16 cellular contexts compared by ENCODE assay signal in the genomic region with DNA sequence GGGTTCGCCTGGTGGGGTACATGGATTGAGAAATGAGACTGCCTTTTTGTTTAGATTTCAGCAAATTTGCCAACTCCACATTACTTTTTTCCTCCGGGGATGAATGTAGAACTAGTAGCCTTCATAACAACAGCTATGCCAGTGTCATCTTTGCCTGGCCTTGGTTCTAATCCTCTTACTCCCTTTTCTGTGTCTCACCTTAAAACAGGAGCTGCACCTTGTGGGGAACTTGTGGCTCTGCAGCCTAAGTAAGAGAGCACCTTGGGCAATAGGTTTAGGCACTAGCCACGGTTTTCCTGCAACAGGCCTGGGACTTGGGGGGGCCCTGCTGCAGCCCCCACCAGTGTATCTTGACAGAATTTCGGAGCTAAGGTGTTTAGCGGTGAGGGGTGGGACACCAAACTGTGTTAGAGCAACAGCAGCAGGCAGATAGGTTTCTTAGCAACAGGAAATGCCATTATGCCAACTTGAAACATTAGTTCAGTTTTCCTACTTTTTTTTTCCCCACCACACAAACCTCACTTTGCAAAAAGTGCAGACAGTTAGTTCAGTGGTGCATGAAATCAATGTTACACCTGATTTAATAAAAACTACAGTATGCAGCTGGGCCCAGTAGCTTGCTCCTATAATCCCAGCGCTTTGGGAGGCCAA.
A peak's percentile ranks its signal among the peaks of the same experiment; 100 is the strongest.
DNase-seq lines count a peak whose midpoint lies in the region; ATAC-seq, FAIRE-seq and TF ChIP-seq lines count a peak whose summit lies in the region.
"Had no signal": no experiment of that assay in that cellular context is flagged by ENCODE, and none has a peak within 500 bp of the region (broad histone marks: within the 10 kb centered on the region; RNA-seq: fewer than 3 reads in every experiment).

No MANE protein-coding gene starts in this region.

- TF ChIP-seq CTCF in GM12864 (IDR thresholded peaks at IDR 0.05; ENCODE audit: low read depth, low read length, missing control alignments) (peak; percentile 24), astrocyte of the spinal cord (IDR thresholded peaks at IDR 0.05; ENCODE audit: low read depth, low read length) (no peak), pancreas (IDR thresholded peaks at IDR 0.05) (no peak)

- POLR2A ChIA-PET in naive thymus-derived CD8-positive, alpha-beta T cell (lab: Charles Lee) = no interaction called here

- peaks cover 1 to 11% (median 6%) of the 10 kb centered on the region in 9 donors for H3K9me3 Mint-ChIP-seq in naive thymus-derived CD8-positive, alpha-beta T cell

- no peak for FAIRE-seq in pancreas (lab: Jason Lieb, UNC)
- FAIRE-seq: islet of Langerhans, small intestine had no signal

- in situ Hi-C loops in astrocyte of the spinal cord (cut with HindIII; ENCODE audit: low sequenced_read_pairs) = no loop called here

- peaks cover 0 to 4% (median 2%) of the 10 kb centered on the region in 3 donors for H3K36me3 Mint-ChIP-seq in naive thymus-derived CD8-positive, alpha-beta T cell

- ATAC-seq in naive thymus-derived CD8-positive, alpha-beta T cell = peak; percentile 35 to 68
- no peak for ATAC-seq in pancreas
- ATAC-seq in HG03045 (IDR thresholded peaks at IDR 0.05; ENCODE audit: unreplicated experiment) = no peak
- ATAC-seq: activated CD4-positive, alpha-beta T cell treated with anti-CD3 and anti-CD28 coated beads for 36 hours had no signal

- no peak for DNase-seq in GM12864 (ENCODE audit: low read depth)
- peak; percentile 83 for DNase-seq in Jurkat, Clone E6-1 (ENCODE audit: low read depth, low spot score)
- peak; percentile 56 for DNase-seq in astrocyte of the spinal cord (ENCODE audit: low read depth, low spot score)
- peak in 3 of 10 donors; percentile 12 to 62 (median 57) for DNase-seq in naive thymus-derived CD8-positive, alpha-beta T cell
- DNase-seq in pancreas = no peak
- no peak for DNase-seq in NCI-H1048 (lab: John Stamatoyannopoulos, UW)
- DNase-seq: activated CD4-positive, alpha-beta T cell treated with anti-CD3 and anti-CD28 coated beads for 36 hours; amygdala; CD4-positive, alpha-beta memory T cell; dorsolateral prefrontal cortex; KG1; OCI-M1; small intestine; substantia nigra had no signal

- WGBS in pancreas, 2 donors = 89 to 90% methylated on average over 6 of the region's 6 CpGs

- no peaks in the 10 kb centered on the region for H3K36me3 ChIP-seq in pancreas

- H3K4me3 ChIP-seq in GM12864 (ENCODE audit: low read depth, low read length) (no peak overlapping the region), astrocyte of the spinal cord (ENCODE audit: low read depth, low read length) (no peak overlapping the region), pancreas (no peak overlapping the region)
- no peak overlapping the region for H3K4me3 ChIP-seq in Jurkat, Clone E6-1 (ENCODE audit: low read length)
- H3K4me3 ChIP-seq: dorsolateral prefrontal cortex had no signal

- H3K9me3 ChIP-seq in pancreas = no peaks in the 10 kb centered on the region

- H3K4me1 Mint-ChIP-seq in naive thymus-derived CD8-positive, alpha-beta T cell = peaks cover 24 to 46% (median 33%) of the 10 kb centered on the region in 4 donors

- H3K4me3 Mint-ChIP-seq in naive thymus-derived CD8-positive, alpha-beta T cell = peak overlapping the region in 2 of 10 donors; percentile 62 to 70
- H3K4me3 Mint-ChIP-seq: activated CD4-positive, alpha-beta T cell treated with anti-CD3 and anti-CD28 coated beads for 36 hours; CD4-positive, alpha-beta memory T cell had no signal

- intact Hi-C loops in pancreas (cut with DNase I) = no loop called here

- H3K27ac ChIP-seq in pancreas = no peak overlapping the region

- H3K4me1 ChIP-seq in pancreas = peaks cover 23 to 38% (median 35%) of the 10 kb centered on the region in 3 donors

- H3K27ac Mint-ChIP-seq in naive thymus-derived CD8-positive, alpha-beta T cell = peak overlapping the region in 8 of 10 donors; percentile 13 to 92 (median 43)
- H3K27ac Mint-ChIP-seq: activated CD4-positive, alpha-beta T cell treated with anti-CD3 and anti-CD28 coated beads for 36 hours had no signal

- no peaks in the 10 kb centered on the region for H3K27me3 Mint-ChIP-seq in naive thymus-derived CD8-positive, alpha-beta T cell
- H3K27me3 Mint-ChIP-seq: activated CD4-positive, alpha-beta T cell treated with anti-CD3 and anti-CD28 coated beads for 36 hours had no signal

- no peaks in the 10 kb centered on the region for H3K27me3 ChIP-seq in pancreas
- H3K27me3 ChIP-seq: dorsolateral prefrontal cortex had no signal

Comparison
In these comparisons a context has a peak if more than half of its experiments do, and no peak if none do; other contexts are left out.
1. DNase-seq: peak in Jurkat, Clone E6-1 (single experiment) and astrocyte of the spinal cord (single experiment); none in GM12864 (single experiment), pancreas (0 of 6) and NCI-H1048 (single experiment).
2. ATAC-seq: peak in naive thymus-derived CD8-positive, alpha-beta T cell (2 of 2); none in pancreas (0 of 4) and HG03045 (single experiment).